ENCODE assay signal across 24 cellular contexts in genomic region chr6:33638581-33638980, GRCh38. TPM values are rescaled to one million over a fixed set of nuclear protein-coding genes. Genes with fewer than 3 reads are reported as not detected.
DNase-seq lines count a peak whose midpoint lies in the region; ATAC-seq and TF ChIP-seq lines count a peak whose summit lies in the region.
"Had no signal": no experiment of that assay in that cellular context is flagged by ENCODE, and none has a peak within 500 bp of the region (broad histone marks: within the 10 kb centered on the region; RNA-seq: fewer than 3 reads in every experiment).

No MANE protein-coding gene starts in this region.

- H3K4me1 ChIP-seq in A673 (ENCODE audit: insufficient read depth, low read length, poor library complexity, severe bottlenecking), result peaks cover 11% of the 10 kb centered on the region
- peaks cover 25% of the 10 kb centered on the region for H3K4me1 ChIP-seq in left ventricle myocardium inferior

- CTCF ChIA-PET in activated naive CD4-positive, alpha-beta T cell treated with anti-CD3 and anti-CD28 coated beads, Interleukin-2, amount 10 ng/mL, durations not matched to agents 7 days and 5 days (lab: Charles Lee), result no interaction called here
- CTCF ChIA-PET in A673 (lab: Charles Lee), result interaction anchor here (0.5 to 0.6 kb wide), 2 partner anchors 40 to 73 kb away, joined by 5 to 6 read pairs; partner anchors contain the start of gene UQCC2

- H3K4me1 Mint-ChIP-seq in activated naive CD4-positive, alpha-beta T cell treated with anti-CD3 and anti-CD28 coated beads, Interleukin-2, amount 10 ng/mL, durations not matched to agents 7 days and 5 days, result peaks cover 49% of the 10 kb centered on the region
- H3K4me1 Mint-ChIP-seq in effector memory CD8-positive, alpha-beta T cell (ENCODE audit: low read depth in 2 of 2), result peaks cover 53 to 69% of the 10 kb centered on the region in 2 donors

- intact Hi-C loops in A673 (cut with micrococcal nuclease; ENCODE audit: unreplicated experiment), result no loop called here
- intact Hi-C loops in left ventricle myocardium inferior (cut with micrococcal nuclease), result no loop called here

- no peak for DNase-seq in activated naive CD4-positive, alpha-beta T cell treated with anti-CD3 and anti-CD28 coated beads, Interleukin-2, amount 10 ng/mL, durations not matched to agents 7 days and 5 days
- no peak for DNase-seq in activated naive CD4-positive, alpha-beta T cell treated with Interleukin-2 at 50 U/mL for 16 hours
- no peak for DNase-seq in effector memory CD8-positive, alpha-beta T cell
- DNase-seq in mucosa of gallbladder (ENCODE audit: low spot score) (peak; percentile 53), A673 (ENCODE audit: low spot score) (no peak), left ventricle myocardium inferior (no peak)
- no peak for DNase-seq in central memory CD4-positive, alpha-beta T cell
- no peak for DNase-seq in stimulated activated naive CD4-positive, alpha-beta T cell treated with Interleukin-2 at 50 U/mL for 16 hours (lab: John Stamatoyannopoulos, UW)
- DNase-seq: activated CD4-positive, alpha-beta T cell treated with anti-CD3 and anti-CD28 coated beads, Interleukin-2, amount 50 U/mL, for 4 hours; activated naive CD4-positive, alpha-beta T cell treated with anti-CD3 and anti-CD28 coated beads, Interleukin-2, amount 50 U/mL, for 16 hours; activated T-cell treated with anti-CD3 and anti-CD28 coated beads for 4 hours; aorta; GOT3; heart left ventricle; NCI-H1105 treated with DMSO at 0.1 percent for 48 hours; occipital lobe; retina; stimulated activated CD4-positive, alpha-beta T cell treated with anti-CD3 and anti-CD28 coated beads, Interleukin-2, amount 100 ng/mL, for 48 hours; stimulated activated naive CD8-positive, alpha-beta T cell treated with anti-CD3 and anti-CD28 coated beads, Interleukin-15, Interleukin-2, amounts not matched to agents 100 U/mL and 50 U/mL, for 24 hours; thyroid gland had no signal

- no peak for ATAC-seq in effector memory CD8-positive, alpha-beta T cell (replicated peaks)
- ATAC-seq: heart left ventricle; left lobe of liver; stimulated activated naive CD8-positive, alpha-beta T cell treated with anti-CD3 and anti-CD28 coated beads, Interleukin-15, Interleukin-2, amounts not matched to agents 100 U/mL and 50 U/mL, for 24 hours had no signal

- H3K4me3 Mint-ChIP-seq in activated naive CD4-positive, alpha-beta T cell treated with anti-CD3 and anti-CD28 coated beads, Interleukin-2, amount 10 ng/mL, durations not matched to agents 7 days and 5 days, result no peak overlapping the region
- H3K4me3 Mint-ChIP-seq in effector memory CD8-positive, alpha-beta T cell, result peak overlapping the region in 1 of 2 donors; percentile 53

- H3K9me3 Mint-ChIP-seq in activated naive CD4-positive, alpha-beta T cell treated with anti-CD3 and anti-CD28 coated beads, Interleukin-2, amount 10 ng/mL, durations not matched to agents 7 days and 5 days, result no peaks in the 10 kb centered on the region
- H3K9me3 Mint-ChIP-seq in effector memory CD8-positive, alpha-beta T cell, result no peaks in the 10 kb centered on the region

- H3K9me3 ChIP-seq in A673 (ENCODE audit: low read depth, low read length, poor library complexity, severe bottlenecking), result no peaks in the 10 kb centered on the region
- no peaks in the 10 kb centered on the region for H3K9me3 ChIP-seq in left ventricle myocardium inferior (replicated peaks)
- H3K9me3 ChIP-seq: BLaER1, heart left ventricle, thyroid gland had no signal

- POLR2A ChIA-PET in A673 (lab: Charles Lee; ENCODE audit: low non-redundant PET), result interaction anchor here (0.6 kb wide), 1 partner anchor 1029 kb away, joined by 3 read pairs; no protein-coding TSS in a partner anchor

- H3K27ac ChIP-seq in A673 (ENCODE audit: low read depth, low read length, poor library complexity, severe bottlenecking), result no peak overlapping the region
- no peak overlapping the region for H3K27ac ChIP-seq in left ventricle myocardium inferior (replicated peaks)
- H3K27ac ChIP-seq: BLaER1, epithelial cell of prostate, heart left ventricle had no signal

- TF ChIP-seq CTCF in A673 (conservative IDR thresholded peaks at IDR 0.05; ENCODE audit: low read depth, low read length), result no peak
- no peak for TF ChIP-seq CTCF in left ventricle myocardium inferior (IDR thresholded peaks at IDR 0.05; ENCODE audit: borderline replicate concordance)

- H3K36me3 Mint-ChIP-seq in activated naive CD4-positive, alpha-beta T cell treated with anti-CD3 and anti-CD28 coated beads, Interleukin-2, amount 10 ng/mL, durations not matched to agents 7 days and 5 days, result peaks cover 17% of the 10 kb centered on the region
- peaks cover 15% of the 10 kb centered on the region for H3K36me3 Mint-ChIP-seq in effector memory CD8-positive, alpha-beta T cell (ENCODE audit: insufficient read depth)

- BruUV-seq in A673 (replicated peaks; lab: Mats Ljungman, UMichigan), result no TSS peak

- H3K27me3 Mint-ChIP-seq in activated naive CD4-positive, alpha-beta T cell treated with anti-CD3 and anti-CD28 coated beads, Interleukin-2, amount 10 ng/mL, durations not matched to agents 7 days and 5 days, result no peaks in the 10 kb centered on the region
- no peaks in the 10 kb centered on the region for H3K27me3 Mint-ChIP-seq in effector memory CD8-positive, alpha-beta T cell

- H3K27me3 ChIP-seq in A673 (replicated peaks; ENCODE audit: insufficient read depth, low read depth, low read length, poor library complexity) (no peaks in the 10 kb centered on the region), left ventricle myocardium inferior (ENCODE audit: low read depth) (no peaks in the 10 kb centered on the region)
- H3K27me3 ChIP-seq: thyroid gland had no signal

- no peak overlapping the region for H3K4me3 ChIP-seq in A673 (ENCODE audit: low read depth, low read length, poor library complexity, severe bottlenecking)
- H3K4me3 ChIP-seq in left ventricle myocardium inferior, result no peak overlapping the region
- H3K4me3 ChIP-seq: BLaER1, heart left ventricle, smooth muscle cell, thyroid gland had no signal

- no peaks in the 10 kb centered on the region for H3K36me3 ChIP-seq in A673 (ENCODE audit: insufficient read depth, low read length, poor library complexity, severe bottlenecking)
- H3K36me3 ChIP-seq in left ventricle myocardium inferior, result no peaks in the 10 kb centered on the region

- H3K27ac Mint-ChIP-seq in activated naive CD4-positive, alpha-beta T cell treated with anti-CD3 and anti-CD28 coated beads, Interleukin-2, amount 10 ng/mL, durations not matched to agents 7 days and 5 days, result peak overlapping the region; percentile 11
- peak overlapping the region; percentile 80 to 84 for H3K27ac Mint-ChIP-seq in effector memory CD8-positive, alpha-beta T cell

RNA-seq across cellular contexts. Expression of gene ITPR3, which starts 17.5 kb away (rescaled TPM):
- 104 TPM for total RNA-seq in mucosa of gallbladder
- total RNA-seq in A673 (2021), result 27.8 and 27.9 TPM in 2 replicates
- total RNA-seq in left ventricle myocardium inferior, result 5.6 TPM

RNA-seq across cellular contexts. Expression of gene BAK1, which starts 58.5 kb away (rescaled TPM):
- total RNA-seq in mucosa of gallbladder, result 28.2 TPM
- total RNA-seq in A673 (2021), result 26.4 and 27.1 TPM in 2 replicates
- total RNA-seq in left ventricle myocardium inferior, result 19.7 TPM
